ENCODE assay signal across 1 cellular context in the genomic region with DNA sequence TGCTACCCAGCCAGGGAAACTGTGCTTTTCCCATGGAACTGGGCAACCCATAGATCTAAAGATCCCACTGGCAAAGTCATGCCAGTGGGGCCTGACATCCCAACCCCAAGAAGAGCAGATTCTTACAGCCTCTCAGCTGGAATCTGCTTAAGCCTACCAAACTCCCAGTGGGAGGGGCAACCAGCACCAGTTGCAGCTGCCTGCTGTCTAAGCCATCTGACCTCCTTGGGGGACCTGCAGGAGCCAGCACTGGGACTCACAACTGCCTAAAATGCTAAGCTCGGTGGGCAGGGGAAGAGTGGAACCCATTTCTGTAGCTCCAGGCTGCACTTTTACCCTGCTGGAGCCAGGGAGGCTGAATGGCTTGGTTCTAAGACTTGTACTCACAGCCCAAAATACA.
TF ChIP-seq lines count a peak whose summit lies in the region.

No MANE protein-coding gene starts in this region.

TF ChIP-seq in H1, 55 proteins besides CTCF, POLR2A, EP300 and RAD21:
- TF ChIP-seq PHF8 (conservative IDR thresholded peaks at IDR 0.05; ENCODE audit: low read depth, low read length) (no peak), SAP30 (IDR thresholded peaks at IDR 0.05; ENCODE audit: insufficient read depth, insufficient replicate concordance, low read length) (no peak), SP1 (IDR thresholded peaks at IDR 0.05; ENCODE audit: low read depth, low read length) (no peak)
